Comparison of ENCODE assay signal across 18 cellular contexts in genomic region chr16:81748476-81749198, GRCh38. TPM values are rescaled to one million over a fixed set of nuclear protein-coding genes. Genes with fewer than 3 reads are reported as not detected.
DNase-seq lines count a peak whose midpoint lies in the region; ATAC-seq and TF ChIP-seq lines count a peak whose summit lies in the region.
"Had no signal": no experiment of that assay in that cellular context is flagged by ENCODE, and none has a peak within 500 bp of the region (broad histone marks: within the 10 kb centered on the region; RNA-seq: fewer than 3 reads in every experiment).

No MANE protein-coding gene starts in this region.

- POLR2A ChIA-PET in SK-N-SH (lab: Yijun Ruan, JAX), result no interaction called here

- H4K5ac ChIP-seq in mesendoderm (ENCODE audit: low read length), result no peak overlapping the region

- H3K4me3 Mint-ChIP-seq in GM23338, result no peak overlapping the region

- H3K4ac ChIP-seq in mesendoderm (ENCODE audit: low read depth, low read length), result no peak overlapping the region

- H4K8ac ChIP-seq in mesendoderm (ENCODE audit: low read depth, low read length), result no peak overlapping the region

- peaks cover 20% of the 10 kb centered on the region for H3K4me1 Mint-ChIP-seq in GM23338

- H3F3A ChIP-seq in GM23338 (replicated peaks; ENCODE audit: low read depth) (no peaks in the 10 kb centered on the region), SU-DHL-6 (ENCODE audit: insufficient read depth) (peaks cover 40% of the 10 kb centered on the region), SK-N-SH (replicated peaks; ENCODE audit: insufficient read depth) (no peaks in the 10 kb centered on the region)

- peak in 1 of 2 experiments; percentile 16; a peak in 1 of 4 replicates for TF ChIP-seq CTCF in GM23338 (conservative IDR thresholded peaks at IDR 0.05; ENCODE audit: low read depth in 2 of 2)
- TF ChIP-seq CTCF in SU-DHL-6 (IDR thresholded peaks at IDR 0.05; ENCODE audit: insufficient read depth, low read length, poor library complexity, severe bottlenecking), result no peak
- TF ChIP-seq CTCF in SK-N-SH (IDR thresholded peaks at IDR 0.05), result no peak

- no peak overlapping the region for H2BK15ac ChIP-seq in mesendoderm (replicated peaks; ENCODE audit: low read depth)

- H3K36me3 Mint-ChIP-seq in GM23338 (ENCODE audit: low read depth), result no peaks in the 10 kb centered on the region

- no peak overlapping the region for H3K23ac ChIP-seq in mesendoderm (ENCODE audit: low read length)

- H3K56ac ChIP-seq in mesendoderm (ENCODE audit: low read length), result no peak overlapping the region

- H3K27ac ChIP-seq in GM23338 (ENCODE audit: low read depth) (no peak overlapping the region), SU-DHL-6 (ENCODE audit: low read depth, low read length) (peak overlapping the region; percentile 67), mesendoderm (ENCODE audit: low read depth, low read length) (no peak overlapping the region), SK-N-SH (ENCODE audit: low read depth in 2 of 2, low read length in 1 of 2) (no peak overlapping the region), substantia nigra (ENCODE audit: low read depth, low read length, poor library complexity, severe bottlenecking) (no peak overlapping the region)
- H3K27ac ChIP-seq: ascending aorta, KMS-11, ovary, SJSA1, skin epidermis, suprapubic skin had no signal

- H2AK5ac ChIP-seq in mesendoderm (ENCODE audit: low read length), result no peak overlapping the region

- H3K18ac ChIP-seq in mesendoderm (ENCODE audit: low read length), result no peak overlapping the region

- H2AFZ ChIP-seq in GM23338, result peak overlapping the region; percentile 86
- H2AFZ ChIP-seq in SU-DHL-6 (ENCODE audit: low read depth, low read length, severe bottlenecking), result no peak overlapping the region
- H2AFZ ChIP-seq in SK-N-SH (ENCODE audit: low read depth), result no peak overlapping the region

- no peaks in the 10 kb centered on the region; the same call in 1 of the 2 replicates for H4K20me1 ChIP-seq in GM23338 (replicated peaks; ENCODE audit: insufficient read depth)
- no peaks in the 10 kb centered on the region for H4K20me1 ChIP-seq in SU-DHL-6 (ENCODE audit: low read depth, low read length)
- no peaks in the 10 kb centered on the region for H4K20me1 ChIP-seq in SK-N-SH (ENCODE audit: insufficient read depth)

- DNase-seq in NOMO-1 (lab: John Stamatoyannopoulos, UW; ENCODE audit: unreplicated experiment in 2 of 2) (peak; percentile 9 to 33), NOMO-1 treated with DMSO at 0.1 percent for 48 hours (lab: John Stamatoyannopoulos, UW; ENCODE audit: unreplicated experiment) (no peak), GM23338 (ENCODE audit: low spot score) (peak; percentile 40), mesendoderm (peak; percentile 47), SK-N-SH (no peak), substantia nigra (lab: John Stamatoyannopoulos, UW) (no peak)
- DNase-seq: 8988T; activated T-cell treated with anti-CD3 and anti-CD28 coated beads, Interleukin-2, amount 50 U/mL, for 48 hours; NCI-H2081; NCI-H774; ovary had no signal

- no peaks in the 10 kb centered on the region for H3K79me1 ChIP-seq in mesendoderm (ENCODE audit: low read length)

- no peak for TF ChIP-seq EP300 in SK-N-SH (IDR thresholded peaks at IDR 0.05; ENCODE audit: borderline replicate concordance in 1 of 2, low read depth in 1 of 2, low read length in 1 of 2)

- no peaks in the 10 kb centered on the region; the same call in 1 of the 2 replicates for H3K9me2 ChIP-seq in GM23338 (ENCODE audit: insufficient read depth)
- H3K9me2 ChIP-seq in SU-DHL-6 (replicated peaks; ENCODE audit: insufficient read depth, low read length), result no peaks in the 10 kb centered on the region
- H3K9me2 ChIP-seq in SK-N-SH, result no peaks in the 10 kb centered on the region

- WGBS in mesendoderm (ENCODE audit: extremely low coverage, insufficient coverage, low lambda C conversion rate), result no CpG with 5 or more reads among the region's 7 CpGs
- 55% methylated on average over 6 of the region's 7 CpGs for WGBS in SK-N-SH (ENCODE audit: low lambda C conversion rate)

- H3K4me1 ChIP-seq in GM23338 (ENCODE audit: insufficient read depth) (peaks cover 14% of the 10 kb centered on the region; the same call in 1 of the 2 replicates), mesendoderm (ENCODE audit: control insufficient read depth, low read depth, low read length) (no peaks in the 10 kb centered on the region), SK-N-SH (ENCODE audit: control insufficient read depth in 1 of 2, insufficient read depth in 2 of 2, low read depth in 1 of 2, low read length in 1 of 2) (peaks cover 0 to 4% of the 10 kb centered on the region in 2 experiments; a peak in 1 of 4 replicates)

- H3K27me3 ChIP-seq in GM23338 (ENCODE audit: insufficient read depth) (no peaks in the 10 kb centered on the region), SU-DHL-6 (ENCODE audit: low read length) (no peaks in the 10 kb centered on the region), mesendoderm (ENCODE audit: insufficient read depth, low read length, poor library complexity) (no peaks in the 10 kb centered on the region), SK-N-SH (ENCODE audit: insufficient read depth) (no peaks in the 10 kb centered on the region)
- H3K27me3 ChIP-seq: ascending aorta, ovary, SJSA1, suprapubic skin had no signal

- H3K4me3 ChIP-seq in GM23338 (no peak overlapping the region), SU-DHL-6 (ENCODE audit: insufficient read depth, low read length, poor library complexity, severe bottlenecking) (no peak overlapping the region), mesendoderm (ENCODE audit: low read length) (no peak overlapping the region), SK-N-SH (ENCODE audit: low read depth in 2 of 2, low read length in 1 of 2) (no peak overlapping the region)
- H3K4me3 ChIP-seq: ascending aorta, ovary, SJSA1, skin epidermis, suprapubic skin had no signal

- H3K4me2 ChIP-seq in GM23338 (no peak overlapping the region), SU-DHL-6 (ENCODE audit: low read depth, low read length, poor library complexity, severe bottlenecking) (peak overlapping the region; percentile 52), mesendoderm (ENCODE audit: low read length) (no peak overlapping the region), SK-N-SH (no peak overlapping the region)
- H3K4me2 ChIP-seq: KMS-11 had no signal

- H3K9ac ChIP-seq in SU-DHL-6 (ENCODE audit: low read length), result peak overlapping the region; percentile 22; the same call in 1 of the 2 replicates
- no peak overlapping the region for H3K9ac ChIP-seq in mesendoderm (ENCODE audit: low read length)
- H3K9ac ChIP-seq in SK-N-SH, result no peak overlapping the region
- H3K9ac ChIP-seq: KMS-11 had no signal

- H3K9me3 Mint-ChIP-seq in GM23338, result no peaks in the 10 kb centered on the region

- ATAC-seq in GM23338 (peak; percentile 64), HG02938 (IDR thresholded peaks at IDR 0.05; ENCODE audit: unreplicated experiment) (no peak)

- no peak overlapping the region for H2BK5ac ChIP-seq in mesendoderm (ENCODE audit: low read length)

- no peaks in the 10 kb centered on the region for H3K79me2 ChIP-seq in GM23338 (replicated peaks; ENCODE audit: insufficient read depth)
- peaks cover 55% of the 10 kb centered on the region for H3K79me2 ChIP-seq in SU-DHL-6 (ENCODE audit: insufficient read depth, low read length)
- H3K79me2 ChIP-seq in mesendoderm (ENCODE audit: control insufficient read depth, insufficient read depth, low read length), result no peaks in the 10 kb centered on the region
- H3K79me2 ChIP-seq in SK-N-SH (ENCODE audit: insufficient read depth), result no peaks in the 10 kb centered on the region

- no peak for TF ChIP-seq RAD21 in SK-N-SH (IDR thresholded peaks at IDR 0.05; ENCODE audit: low read length)

- CTCF ChIA-PET in SK-N-SH (lab: Yijun Ruan, JAX), result no interaction called here

- no peaks in the 10 kb centered on the region for H3K36me3 ChIP-seq in GM23338 (ENCODE audit: insufficient read depth)
- no peaks in the 10 kb centered on the region for H3K36me3 ChIP-seq in SU-DHL-6 (ENCODE audit: low read length)
- H3K36me3 ChIP-seq in mesendoderm (ENCODE audit: control insufficient read depth, insufficient read depth, low read length), result no peaks in the 10 kb centered on the region
- H3K36me3 ChIP-seq in SK-N-SH (replicated peaks in 1 of 2; ENCODE audit: control insufficient read depth in 1 of 2, insufficient read depth in 2 of 2, low read length in 1 of 2), result no peaks in the 10 kb centered on the region
- H3K36me3 ChIP-seq: ascending aorta, ovary, SJSA1, suprapubic skin had no signal

- H3K9me3 ChIP-seq in SU-DHL-6 (ENCODE audit: insufficient read depth, low read length) (no peaks in the 10 kb centered on the region), SK-N-SH (no peaks in the 10 kb centered on the region)
- H3K9me3 ChIP-seq: ascending aorta, ovary, SJSA1, suprapubic skin had no signal

- H3K27ac Mint-ChIP-seq in GM23338, result no peak overlapping the region

- no peaks in the 10 kb centered on the region for H3K27me3 Mint-ChIP-seq in GM23338 (ENCODE audit: insufficient read depth, low read depth, poor library complexity)

- no peak overlapping the region for H2BK120ac ChIP-seq in mesendoderm (ENCODE audit: low read depth, low read length)

TF ChIP-seq in GM23338, 12 proteins besides CTCF, POLR2A, EP300 and RAD21 (continues in another document):
- no peak for TF ChIP-seq CREB1 (CRISPR knock-in tag; IDR thresholded peaks at IDR 0.05; ENCODE audit: low read depth)
- no peak for TF ChIP-seq NANOG (IDR thresholded peaks at IDR 0.05; ENCODE audit: borderline replicate concordance)
- no peak for TF ChIP-seq POLR2AphosphoS5 (IDR thresholded peaks at IDR 0.05; ENCODE audit: low read depth)

TF ChIP-seq in SK-N-SH, 30 proteins besides CTCF, POLR2A, EP300 and RAD21 (continues in another document):
- no peak for TF ChIP-seq TCF12 (IDR thresholded peaks at IDR 0.05)
- no peak for TF ChIP-seq IRF3 (IDR thresholded peaks at IDR 0.05; ENCODE audit: low read depth, low read length)
- TF ChIP-seq GATA2 (CRISPR knock-in tag; IDR thresholded peaks at IDR 0.05), result no peak

RNA-seq across cellular contexts. Expression of gene PLCG2, which starts 30.5 kb away (rescaled TPM):
- total RNA-seq in GM23338 (2014; rRNA removed; shearing (Covaris generic)), result 3.6 and 5.9 TPM in 2 replicates
- polyA plus RNA-seq in GM23338 (2016; fragmentation: Nextera tagmentation; extraction: Ambion mirVana), result 1.4 and 2.4 TPM in 2 replicates
- 1.6 TPM for polyA plus RNA-seq in mesendoderm (2013, experiment 1 of 2)
- polyA plus RNA-seq in mesendoderm (2013, experiment 2 of 2), result 1.3 TPM
- polyA plus RNA-seq in SK-N-SH (2012; rRNA removed), result 0.08 and 0.23 TPM in 2 replicates
- polyA plus RNA-seq in SK-N-SH (2012; cell fraction: cytosol; rRNA removed), result 0.14 and 0.26 TPM in 2 replicates
- 0.27 and 0.51 TPM in 2 replicates for polyA plus RNA-seq in SK-N-SH (2012; cell fraction: nucleus; rRNA removed)

Comparison
In these comparisons a context has a peak if more than half of its experiments do, and no peak if none do; other contexts are left out.
1. DNase-seq: peak in NOMO-1 (2 of 2), GM23338 (single experiment) and mesendoderm (single experiment); none in NOMO-1 treated with DMSO at 0.1 percent for 48 hours (single experiment), SK-N-SH (single experiment) and substantia nigra (0 of 49).